Comparison of ENCODE assay signal across 8 cellular contexts in the genomic region with DNA sequence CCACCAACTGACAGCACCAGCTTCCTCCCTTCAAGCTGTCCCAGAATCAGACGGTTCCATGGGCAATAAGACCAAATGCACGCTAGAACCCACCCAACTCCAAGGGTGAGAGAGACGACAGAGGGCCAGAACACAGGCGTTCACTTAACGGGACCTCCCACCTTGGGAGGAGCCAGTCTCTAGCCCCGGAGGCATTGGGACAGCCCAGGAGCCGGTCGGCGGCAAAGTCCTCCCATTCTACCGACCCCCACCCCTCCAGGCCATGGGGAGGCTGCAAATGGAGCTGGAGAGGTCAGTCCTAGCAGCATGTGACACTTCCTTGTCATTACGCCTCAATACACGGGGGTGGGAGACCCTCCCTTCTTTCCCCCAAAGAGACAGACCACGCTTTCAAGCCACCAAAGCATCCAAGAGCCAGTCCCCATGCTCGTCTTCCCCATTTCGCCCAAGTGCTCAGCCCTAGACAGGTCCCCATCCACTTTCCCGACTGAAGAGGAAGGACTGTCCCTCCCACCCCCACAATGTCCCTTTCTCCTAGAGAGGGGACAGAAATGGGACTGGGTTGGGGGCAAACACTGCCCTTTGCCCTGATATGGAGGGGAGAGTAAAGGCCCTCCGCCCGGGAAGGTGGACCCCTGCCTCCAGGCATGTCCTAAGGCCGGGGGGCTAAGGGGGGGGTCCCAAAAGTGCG. TPM values are rescaled to one million over a fixed set of nuclear protein-coding genes. Genes with fewer than 3 reads are reported as not detected.
DNase-seq lines count a peak whose midpoint lies in the region; ATAC-seq and TF ChIP-seq lines count a peak whose summit lies in the region.

No MANE protein-coding gene starts in this region.

- CTCF ChIA-PET in MCF 10A (lab: Yijun Ruan, JAX): interaction anchor here (0.6 to 1.7 kb wide), 2 partner anchors 297 to 455 kb away, joined by 3 to 5 read pairs; a partner anchor contains a TSS

- peaks cover 0 to 22% (median 9%) of the 10 kb centered on the region in 4 donors for H3K4me1 ChIP-seq in Peyer's patch

- BruUV-seq in MCF 10A (replicated peaks; lab: Mats Ljungman, UMichigan): TSS peak; percentile 29

- H3K4me3 ChIP-seq in Peyer's patch (peak overlapping the region; percentile 65 to 95 (median 84)), kidney epithelial cell (ENCODE audit: low read depth, low read length) (peak overlapping the region; percentile 66)

- H3K4me3 Mint-ChIP-seq in MCF 10A (ENCODE audit: unreplicated experiment): peak overlapping the region; percentile 87

- intact Hi-C loops in MCF 10A (cut with micrococcal nuclease): no loop called here

- H3K9me3 ChIP-seq in Peyer's patch: no peaks in the 10 kb centered on the region

- H3K9me3 Mint-ChIP-seq in MCF 10A (ENCODE audit: unreplicated experiment): no peaks in the 10 kb centered on the region

- peak overlapping the region; percentile 82 for H3K27ac Mint-ChIP-seq in MCF 10A (ENCODE audit: low read depth, unreplicated experiment)

- no peaks in the 10 kb centered on the region for H3K27me3 Mint-ChIP-seq in MCF 10A (ENCODE audit: insufficient read depth, unreplicated experiment)

- TF ChIP-seq CTCF in Peyer's patch (IDR thresholded peaks at IDR 0.05): no peak
- no peak for TF ChIP-seq CTCF in MCF 10A (IDR thresholded peaks at IDR 0.05; ENCODE audit: unreplicated experiment)
- no peak for TF ChIP-seq CTCF in kidney epithelial cell (IDR thresholded peaks at IDR 0.05; ENCODE audit: insufficient read depth, low read length, poor library complexity, severe bottlenecking)

- ATAC-seq in GM19328 (IDR thresholded peaks at IDR 0.05; ENCODE audit: unreplicated experiment): no peak

- H3K36me3 ChIP-seq in Peyer's patch (peaks cover 0 to 34% (median 0%) of the 10 kb centered on the region in 3 donors), kidney epithelial cell (ENCODE audit: control insufficient read depth, insufficient read depth, low read length) (no peaks in the 10 kb centered on the region)

- no peaks in the 10 kb centered on the region for H3K27me3 ChIP-seq in Peyer's patch
- H3K27me3 ChIP-seq in kidney epithelial cell (ENCODE audit: control insufficient read depth, insufficient read depth, low read length): no peaks in the 10 kb centered on the region

- DNase-seq in SIG-M5 treated with dmso at 0.1 percent for 504 hours (lab: John Stamatoyannopoulos, UW; ENCODE audit: unreplicated experiment) (peak; percentile 16), SIG-M5 (lab: John Stamatoyannopoulos, UW) (no peak), Peyer's patch (peak in 1 of 3 donors; percentile 62), MCF 10A (ENCODE audit: unreplicated experiment) (peak; percentile 57), kidney epithelial cell (ENCODE audit: low read depth) (no peak), T-helper 9 cell (no peak)
- DNase-seq in stimulated activated CD4-positive, alpha-beta T cell treated with anti-CD3 and anti-CD28 coated beads, Interleukin-2, amount 100 ng/mL, for 48 hours: peak; percentile 28 to 39

- POLR2A ChIA-PET in MCF 10A (lab: Yijun Ruan, JAX): interaction anchor here (0.7 to 2.7 kb wide), 4 partner anchors 11 to 50 kb away, joined by 3 to 8 read pairs (median 4); a partner anchor contains a TSS

- TF ChIP-seq POLR2A in Peyer's patch (IDR thresholded peaks at IDR 0.05): no peak

- peak overlapping the region; percentile 30 to 82 (median 78) for H3K27ac ChIP-seq in Peyer's patch

- peaks cover 20% of the 10 kb centered on the region for H3K4me1 Mint-ChIP-seq in MCF 10A (ENCODE audit: insufficient read depth, unreplicated experiment)

- peaks cover 44% of the 10 kb centered on the region for H3K36me3 Mint-ChIP-seq in MCF 10A (ENCODE audit: insufficient read depth, unreplicated experiment)

RNA-seq across cellular contexts. Expression of a gene that starts 1.0 kb away (rescaled TPM):
- total RNA-seq in Peyer's patch (100 to 1,000 TPM in 3 of 4 donors, 10 to 100 TPM in 1; 91.2 to 162 (median 118) TPM), MCF 10A (2022) (269 and 278 TPM in 2 replicates), kidney epithelial cell (175 and 211 TPM in 2 replicates)

RNA-seq across cellular contexts. Expression of a gene that starts 9.9 kb away (rescaled TPM):
- total RNA-seq in Peyer's patch (1 to 10 TPM in 1 of 4 donors, not detected in 3; 2.5 TPM), MCF 10A (2022) (not detected in 2 replicates), kidney epithelial cell (not detected in 2 replicates)

RNA-seq across cellular contexts. Expression of a gene that starts 30.7 kb away (rescaled TPM):
- total RNA-seq in Peyer's patch (10 to 100 TPM; 36.3 to 97.4 (median 54.0) TPM), MCF 10A (2022) (65.6 and 84.8 TPM in 2 replicates), kidney epithelial cell (48.7 and 51.3 TPM in 2 replicates)

RNA-seq across cellular contexts. Expression of a gene that starts 35.9 kb away (rescaled TPM):
- total RNA-seq in Peyer's patch (100 to 1,000 TPM in 3 of 4 donors, 10 to 100 TPM in 1; 69.3 to 209 (median 122) TPM), MCF 10A (2022) (14.5 and 21.3 TPM in 2 replicates), kidney epithelial cell (68.6 and 87.7 TPM in 2 replicates)

RNA-seq across cellular contexts. Expression of a gene that starts 40.4 kb away (rescaled TPM):
- total RNA-seq in Peyer's patch (100 to 1,000 TPM in 3 of 4 donors, 10 to 100 TPM in 1; 21.5 to 245 (median 190) TPM), MCF 10A (2022) (13.6 and 15.6 TPM in 2 replicates), kidney epithelial cell (84.5 and 87.8 TPM in 2 replicates)

Comparison
In these comparisons a context has a peak if more than half of its experiments do, and no peak if none do; other contexts are left out.
1. DNase-seq: peak in SIG-M5 treated with dmso at 0.1 percent for 504 hours (single experiment), MCF 10A (single experiment) and stimulated activated CD4-positive, alpha-beta T cell treated with anti-CD3 and anti-CD28 coated beads, Interleukin-2, amount 100 ng/mL, for 48 hours (2 of 2); none in SIG-M5 (single experiment), kidney epithelial cell (single experiment) and T-helper 9 cell (single experiment).